1 cellular context compared by ENCODE assay signal in the genomic region with DNA sequence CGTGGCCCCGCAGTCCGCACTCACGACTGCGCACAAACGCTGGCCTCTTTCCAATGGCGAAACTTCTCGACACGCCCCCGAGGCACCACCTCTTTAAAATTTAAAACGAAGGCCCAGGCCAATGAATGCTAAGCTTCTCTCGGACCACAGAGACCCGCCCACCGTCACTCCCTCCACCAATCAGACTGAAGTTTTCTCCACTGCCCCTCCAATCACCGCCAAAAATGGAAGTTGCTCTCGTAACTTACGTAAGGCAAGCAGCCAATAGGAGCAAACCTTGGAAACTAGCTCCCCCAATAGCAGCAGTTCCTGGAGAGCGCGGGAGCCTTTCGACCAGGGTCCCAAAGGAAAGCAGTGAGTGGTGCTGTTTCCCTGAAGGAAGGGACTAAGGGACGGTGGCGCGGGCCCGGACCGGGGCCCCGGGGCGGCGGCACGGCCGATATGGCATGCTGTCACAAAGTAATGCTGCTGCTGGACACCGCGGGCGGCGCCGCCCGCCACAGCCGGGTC.
TF ChIP-seq lines count a peak whose summit lies in the region.

A gene with protein sequence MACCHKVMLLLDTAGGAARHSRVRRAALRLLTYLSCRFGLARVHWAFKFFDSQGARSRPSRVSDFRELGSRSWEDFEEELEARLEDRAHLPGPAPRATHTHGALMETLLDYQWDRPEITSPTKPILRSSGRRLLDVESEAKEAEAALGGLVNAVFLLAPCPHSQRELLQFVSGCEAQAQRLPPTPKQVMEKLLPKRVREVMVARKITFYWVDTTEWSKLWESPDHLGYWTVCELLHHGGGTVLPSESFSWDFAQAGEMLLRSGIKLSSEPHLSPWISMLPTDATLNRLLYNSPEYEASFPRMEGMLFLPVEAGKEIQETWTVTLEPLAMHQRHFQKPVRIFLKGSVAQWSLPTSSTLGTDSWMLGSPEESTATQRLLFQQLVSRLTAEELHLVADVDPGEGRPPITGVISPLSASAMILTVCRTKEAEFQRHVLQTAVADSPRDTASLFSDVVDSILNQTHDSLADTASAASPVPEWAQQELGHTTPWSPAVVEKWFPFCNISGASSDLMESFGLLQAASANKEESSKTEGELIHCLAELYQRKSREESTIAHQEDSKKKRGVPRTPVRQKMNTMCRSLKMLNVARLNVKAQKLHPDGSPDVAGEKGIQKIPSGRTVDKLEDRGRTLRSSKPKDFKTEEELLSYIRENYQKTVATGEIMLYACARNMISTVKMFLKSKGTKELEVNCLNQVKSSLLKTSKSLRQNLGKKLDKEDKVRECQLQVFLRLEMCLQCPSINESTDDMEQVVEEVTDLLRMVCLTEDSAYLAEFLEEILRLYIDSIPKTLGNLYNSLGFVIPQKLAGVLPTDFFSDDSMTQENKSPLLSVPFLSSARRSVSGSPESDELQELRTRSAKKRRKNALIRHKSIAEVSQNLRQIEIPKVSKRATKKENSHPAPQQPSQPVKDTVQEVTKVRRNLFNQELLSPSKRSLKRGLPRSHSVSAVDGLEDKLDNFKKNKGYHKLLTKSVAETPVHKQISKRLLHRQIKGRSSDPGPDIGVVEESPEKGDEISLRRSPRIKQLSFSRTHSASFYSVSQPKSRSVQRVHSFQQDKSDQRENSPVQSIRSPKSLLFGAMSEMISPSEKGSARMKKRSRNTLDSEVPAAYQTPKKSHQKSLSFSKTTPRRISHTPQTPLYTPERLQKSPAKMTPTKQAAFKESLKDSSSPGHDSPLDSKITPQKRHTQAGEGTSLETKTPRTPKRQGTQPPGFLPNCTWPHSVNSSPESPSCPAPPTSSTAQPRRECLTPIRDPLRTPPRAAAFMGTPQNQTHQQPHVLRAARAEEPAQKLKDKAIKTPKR (N-terminal part only) (plus strand): TSS at position 324 of the 510 bp plus-strand sequence. CDS start 118 bp downstream, at position 442.

TF ChIP-seq in HepG2, 621 proteins besides CTCF, POLR2A, EP300 and RAD21 (continued from another document and continues in another):
- TF ChIP-seq, protein P1, sequence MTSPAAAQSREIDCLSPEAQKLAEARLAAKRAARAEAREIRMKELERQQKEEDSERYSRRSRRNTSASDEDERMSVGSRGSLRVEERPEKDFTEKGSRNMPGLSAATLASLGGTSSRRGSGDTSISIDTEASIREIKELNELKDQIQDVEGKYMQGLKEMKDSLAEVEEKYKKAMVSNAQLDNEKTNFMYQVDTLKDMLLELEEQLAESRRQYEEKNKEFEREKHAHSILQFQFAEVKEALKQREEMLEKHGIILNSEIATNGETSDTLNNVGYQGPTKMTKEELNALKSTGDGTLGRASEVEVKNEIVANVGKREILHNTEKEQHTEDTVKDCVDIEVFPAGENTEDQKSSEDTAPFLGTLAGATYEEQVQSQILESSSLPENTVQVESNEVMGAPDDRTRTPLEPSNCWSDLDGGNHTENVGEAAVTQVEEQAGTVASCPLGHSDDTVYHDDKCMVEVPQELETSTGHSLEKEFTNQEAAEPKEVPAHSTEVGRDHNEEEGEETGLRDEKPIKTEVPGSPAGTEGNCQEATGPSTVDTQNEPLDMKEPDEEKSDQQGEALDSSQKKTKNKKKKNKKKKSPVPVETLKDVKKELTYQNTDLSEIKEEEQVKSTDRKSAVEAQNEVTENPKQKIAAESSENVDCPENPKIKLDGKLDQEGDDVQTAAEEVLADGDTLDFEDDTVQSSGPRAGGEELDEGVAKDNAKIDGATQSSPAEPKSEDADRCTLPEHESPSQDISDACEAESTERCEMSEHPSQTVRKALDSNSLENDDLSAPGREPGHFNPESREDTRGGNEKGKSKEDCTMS (CRISPR knock-in tag; conservative IDR thresholded peaks at IDR 0.05), result no peak
- TF ChIP-seq ZC3H4 (CRISPR knock-in tag; IDR thresholded peaks at IDR 0.05; ENCODE audit: borderline replicate concordance) (no peak), TP53 (CRISPR knock-in tag; conservative IDR thresholded peaks at IDR 0.05) (no peak), ONECUT2 (CRISPR knock-in tag; IDR thresholded peaks at IDR 0.05) (no peak), ATRX (CRISPR knock-in tag; IDR thresholded peaks at IDR 0.05; ENCODE audit: borderline replicate concordance) (no peak), FIP1L1 (IDR thresholded peaks at IDR 0.05; ENCODE audit: borderline replicate concordance, insufficient read depth, low read depth, low read length) (no peak), ZNF234 (CRISPR knock-in tag; conservative IDR thresholded peaks at IDR 0.05) (no peak), PHF8 (CRISPR knock-in tag; IDR thresholded peaks at IDR 0.05) (no peak), ZNF24 (IDR thresholded peaks at IDR 0.05) (no peak), BRCA1 (CRISPR knock-in tag; IDR thresholded peaks at IDR 0.05) (no peak), JUND (CRISPR knock-in tag; IDR thresholded peaks at IDR 0.05) (no peak), ZNF547 (CRISPR knock-in tag; IDR thresholded peaks at IDR 0.05) (peak; percentile 26; the same call in 1 of the 2 replicates), ZNF780A (CRISPR knock-in tag; IDR thresholded peaks at IDR 0.05) (peak; percentile 74; the same call in 1 of the 2 replicates), NCOR1 (IDR thresholded peaks at IDR 0.05; ENCODE audit: borderline replicate concordance, low read length) (peak; percentile 18; the same call in 1 of the 2 replicates), ZNF333 (CRISPR knock-in tag; IDR thresholded peaks at IDR 0.05; ENCODE audit: borderline replicate concordance) (no peak), ZNF83 (CRISPR knock-in tag; IDR thresholded peaks at IDR 0.05; ENCODE audit: borderline replicate concordance) (no peak), PRPF4 (IDR thresholded peaks at IDR 0.05; ENCODE audit: low read depth, low read length, poor library complexity, severe bottlenecking) (no peak), ZSCAN20 (CRISPR knock-in tag; IDR thresholded peaks at IDR 0.05; ENCODE audit: borderline replicate concordance) (no peak), ZNF12 (CRISPR knock-in tag; IDR thresholded peaks at IDR 0.05) (no peak), SETDB1 (CRISPR knock-in tag; IDR thresholded peaks at IDR 0.05; ENCODE audit: borderline replicate concordance) (no peak), HHEX (CRISPR knock-in tag; IDR thresholded peaks at IDR 0.05) (no peak), MLLT10 (CRISPR knock-in tag; IDR thresholded peaks at IDR 0.05) (no peak), KDM5B (CRISPR knock-in tag; IDR thresholded peaks at IDR 0.05; ENCODE audit: borderline replicate concordance) (no peak), SNAI1 (CRISPR knock-in tag; IDR thresholded peaks at IDR 0.05; ENCODE audit: borderline replicate concordance) (no peak), BORCS8-MEF2B (CRISPR knock-in tag; IDR thresholded peaks at IDR 0.05) (peak; percentile 98), PLRG1 (conservative IDR thresholded peaks at IDR 0.05) (no peak), KDM4B (CRISPR knock-in tag; IDR thresholded peaks at IDR 0.05) (no peak)
- TF ChIP-seq, protein P2, sequence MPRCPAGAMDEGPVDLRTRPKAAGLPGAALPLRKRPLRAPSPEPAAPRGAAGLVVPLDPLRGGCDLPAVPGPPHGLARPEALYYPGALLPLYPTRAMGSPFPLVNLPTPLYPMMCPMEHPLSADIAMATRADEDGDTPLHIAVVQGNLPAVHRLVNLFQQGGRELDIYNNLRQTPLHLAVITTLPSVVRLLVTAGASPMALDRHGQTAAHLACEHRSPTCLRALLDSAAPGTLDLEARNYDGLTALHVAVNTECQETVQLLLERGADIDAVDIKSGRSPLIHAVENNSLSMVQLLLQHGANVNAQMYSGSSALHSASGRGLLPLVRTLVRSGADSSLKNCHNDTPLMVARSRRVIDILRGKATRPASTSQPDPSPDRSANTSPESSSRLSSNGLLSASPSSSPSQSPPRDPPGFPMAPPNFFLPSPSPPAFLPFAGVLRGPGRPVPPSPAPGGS (CRISPR knock-in tag; IDR thresholded peaks at IDR 0.05), result no peak
- TF ChIP-seq, protein P3, sequence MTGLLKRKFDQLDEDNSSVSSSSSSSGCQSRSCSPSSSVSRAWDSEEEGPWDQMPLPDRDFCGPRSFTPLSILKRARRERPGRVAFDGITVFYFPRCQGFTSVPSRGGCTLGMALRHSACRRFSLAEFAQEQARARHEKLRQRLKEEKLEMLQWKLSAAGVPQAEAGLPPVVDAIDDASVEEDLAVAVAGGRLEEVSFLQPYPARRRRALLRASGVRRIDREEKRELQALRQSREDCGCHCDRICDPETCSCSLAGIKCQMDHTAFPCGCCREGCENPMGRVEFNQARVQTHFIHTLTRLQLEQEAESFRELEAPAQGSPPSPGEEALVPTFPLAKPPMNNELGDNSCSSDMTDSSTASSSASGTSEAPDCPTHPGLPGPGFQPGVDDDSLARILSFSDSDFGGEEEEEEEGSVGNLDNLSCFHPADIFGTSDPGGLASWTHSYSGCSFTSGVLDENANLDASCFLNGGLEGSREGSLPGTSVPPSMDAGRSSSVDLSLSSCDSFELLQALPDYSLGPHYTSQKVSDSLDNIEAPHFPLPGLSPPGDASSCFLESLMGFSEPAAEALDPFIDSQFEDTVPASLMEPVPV (CRISPR knock-in tag; IDR thresholded peaks at IDR 0.05), result peak; percentile 96; the same call in 1 of the 2 replicates
- TF ChIP-seq, protein P4, sequence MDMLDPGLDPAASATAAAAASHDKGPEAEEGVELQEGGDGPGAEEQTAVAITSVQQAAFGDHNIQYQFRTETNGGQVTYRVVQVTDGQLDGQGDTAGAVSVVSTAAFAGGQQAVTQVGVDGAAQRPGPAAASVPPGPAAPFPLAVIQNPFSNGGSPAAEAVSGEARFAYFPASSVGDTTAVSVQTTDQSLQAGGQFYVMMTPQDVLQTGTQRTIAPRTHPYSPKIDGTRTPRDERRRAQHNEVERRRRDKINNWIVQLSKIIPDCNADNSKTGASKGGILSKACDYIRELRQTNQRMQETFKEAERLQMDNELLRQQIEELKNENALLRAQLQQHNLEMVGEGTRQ (IDR thresholded peaks at IDR 0.05; ENCODE audit: low read depth, low read length), result no peak
- TF ChIP-seq, protein P4 (CRISPR knock-in tag; IDR thresholded peaks at IDR 0.05; ENCODE audit: borderline replicate concordance), result peak; percentile 68; the same call in 1 of the 2 replicates
- TF ChIP-seq, protein P5, sequence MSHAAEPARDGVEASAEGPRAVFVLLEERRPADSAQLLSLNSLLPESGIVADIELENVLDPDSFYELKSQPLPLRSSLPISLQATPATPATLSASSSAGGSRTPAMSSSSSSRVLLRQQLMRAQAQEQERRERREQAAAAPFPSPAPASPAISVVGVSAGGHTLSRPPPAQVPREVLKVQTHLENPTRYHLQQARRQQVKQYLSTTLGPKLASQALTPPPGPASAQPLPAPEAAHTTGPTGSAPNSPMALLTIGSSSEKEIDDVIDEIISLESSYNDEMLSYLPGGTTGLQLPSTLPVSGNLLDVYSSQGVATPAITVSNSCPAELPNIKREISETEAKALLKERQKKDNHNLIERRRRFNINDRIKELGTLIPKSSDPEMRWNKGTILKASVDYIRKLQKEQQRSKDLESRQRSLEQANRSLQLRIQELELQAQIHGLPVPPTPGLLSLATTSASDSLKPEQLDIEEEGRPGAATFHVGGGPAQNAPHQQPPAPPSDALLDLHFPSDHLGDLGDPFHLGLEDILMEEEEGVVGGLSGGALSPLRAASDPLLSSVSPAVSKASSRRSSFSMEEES (CRISPR knock-in tag; IDR thresholded peaks at IDR 0.05), result no peak
- TF ChIP-seq, protein P6, sequence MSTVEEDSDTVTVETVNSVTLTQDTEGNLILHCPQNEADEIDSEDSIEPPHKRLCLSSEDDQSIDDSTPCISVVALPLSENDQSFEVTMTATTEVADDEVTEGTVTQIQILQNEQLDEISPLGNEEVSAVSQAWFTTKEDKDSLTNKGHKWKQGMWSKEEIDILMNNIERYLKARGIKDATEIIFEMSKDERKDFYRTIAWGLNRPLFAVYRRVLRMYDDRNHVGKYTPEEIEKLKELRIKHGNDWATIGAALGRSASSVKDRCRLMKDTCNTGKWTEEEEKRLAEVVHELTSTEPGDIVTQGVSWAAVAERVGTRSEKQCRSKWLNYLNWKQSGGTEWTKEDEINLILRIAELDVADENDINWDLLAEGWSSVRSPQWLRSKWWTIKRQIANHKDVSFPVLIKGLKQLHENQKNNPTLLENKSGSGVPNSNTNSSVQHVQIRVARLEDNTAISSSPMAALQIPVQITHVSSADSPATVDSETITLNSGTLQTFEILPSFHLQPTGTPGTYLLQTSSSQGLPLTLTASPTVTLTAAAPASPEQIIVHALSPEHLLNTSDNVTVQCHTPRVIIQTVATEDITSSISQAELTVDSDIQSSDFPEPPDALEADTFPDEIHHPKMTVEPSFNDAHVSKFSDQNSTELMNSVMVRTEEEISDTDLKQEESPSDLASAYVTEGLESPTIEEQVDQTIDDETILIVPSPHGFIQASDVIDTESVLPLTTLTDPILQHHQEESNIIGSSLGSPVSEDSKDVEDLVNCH (CRISPR knock-in tag; IDR thresholded peaks at IDR 0.05), result no peak
- TF ChIP-seq, protein P7, sequence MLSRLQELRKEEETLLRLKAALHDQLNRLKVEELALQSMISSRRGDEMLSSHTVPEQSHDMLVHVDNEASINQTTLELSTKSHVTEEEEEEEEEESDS (CRISPR knock-in tag; IDR thresholded peaks at IDR 0.05; ENCODE audit: borderline replicate concordance), result peak; percentile 73; the same call in 1 of the 2 replicates
- TF ChIP-seq, protein P8, sequence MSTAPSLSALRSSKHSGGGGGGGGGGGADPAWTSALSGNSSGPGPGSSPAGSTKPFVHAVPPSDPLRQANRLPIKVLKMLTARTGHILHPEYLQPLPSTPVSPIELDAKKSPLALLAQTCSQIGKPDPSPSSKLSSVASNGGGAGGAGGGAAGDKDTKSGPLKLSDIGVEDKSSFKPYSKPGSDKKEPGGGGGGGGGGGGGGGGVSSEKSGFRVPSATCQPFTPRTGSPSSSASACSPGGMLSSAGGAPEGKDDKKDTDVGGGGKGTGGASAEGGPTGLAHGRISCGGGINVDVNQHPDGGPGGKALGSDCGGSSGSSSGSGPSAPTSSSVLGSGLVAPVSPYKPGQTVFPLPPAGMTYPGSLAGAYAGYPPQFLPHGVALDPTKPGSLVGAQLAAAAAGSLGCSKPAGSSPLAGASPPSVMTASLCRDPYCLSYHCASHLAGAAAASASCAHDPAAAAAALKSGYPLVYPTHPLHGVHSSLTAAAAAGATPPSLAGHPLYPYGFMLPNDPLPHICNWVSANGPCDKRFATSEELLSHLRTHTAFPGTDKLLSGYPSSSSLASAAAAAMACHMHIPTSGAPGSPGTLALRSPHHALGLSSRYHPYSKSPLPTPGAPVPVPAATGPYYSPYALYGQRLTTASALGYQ (CRISPR knock-in tag; IDR thresholded peaks at IDR 0.05), result no peak
- TF ChIP-seq, protein P9, sequence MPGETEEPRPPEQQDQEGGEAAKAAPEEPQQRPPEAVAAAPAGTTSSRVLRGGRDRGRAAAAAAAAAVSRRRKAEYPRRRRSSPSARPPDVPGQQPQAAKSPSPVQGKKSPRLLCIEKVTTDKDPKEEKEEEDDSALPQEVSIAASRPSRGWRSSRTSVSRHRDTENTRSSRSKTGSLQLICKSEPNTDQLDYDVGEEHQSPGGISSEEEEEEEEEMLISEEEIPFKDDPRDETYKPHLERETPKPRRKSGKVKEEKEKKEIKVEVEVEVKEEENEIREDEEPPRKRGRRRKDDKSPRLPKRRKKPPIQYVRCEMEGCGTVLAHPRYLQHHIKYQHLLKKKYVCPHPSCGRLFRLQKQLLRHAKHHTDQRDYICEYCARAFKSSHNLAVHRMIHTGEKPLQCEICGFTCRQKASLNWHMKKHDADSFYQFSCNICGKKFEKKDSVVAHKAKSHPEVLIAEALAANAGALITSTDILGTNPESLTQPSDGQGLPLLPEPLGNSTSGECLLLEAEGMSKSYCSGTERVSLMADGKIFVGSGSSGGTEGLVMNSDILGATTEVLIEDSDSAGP (CRISPR knock-in tag; IDR thresholded peaks at IDR 0.05; ENCODE audit: borderline replicate concordance), result no peak
